ENCODE assay signal across 8 cellular contexts in the genomic region with DNA sequence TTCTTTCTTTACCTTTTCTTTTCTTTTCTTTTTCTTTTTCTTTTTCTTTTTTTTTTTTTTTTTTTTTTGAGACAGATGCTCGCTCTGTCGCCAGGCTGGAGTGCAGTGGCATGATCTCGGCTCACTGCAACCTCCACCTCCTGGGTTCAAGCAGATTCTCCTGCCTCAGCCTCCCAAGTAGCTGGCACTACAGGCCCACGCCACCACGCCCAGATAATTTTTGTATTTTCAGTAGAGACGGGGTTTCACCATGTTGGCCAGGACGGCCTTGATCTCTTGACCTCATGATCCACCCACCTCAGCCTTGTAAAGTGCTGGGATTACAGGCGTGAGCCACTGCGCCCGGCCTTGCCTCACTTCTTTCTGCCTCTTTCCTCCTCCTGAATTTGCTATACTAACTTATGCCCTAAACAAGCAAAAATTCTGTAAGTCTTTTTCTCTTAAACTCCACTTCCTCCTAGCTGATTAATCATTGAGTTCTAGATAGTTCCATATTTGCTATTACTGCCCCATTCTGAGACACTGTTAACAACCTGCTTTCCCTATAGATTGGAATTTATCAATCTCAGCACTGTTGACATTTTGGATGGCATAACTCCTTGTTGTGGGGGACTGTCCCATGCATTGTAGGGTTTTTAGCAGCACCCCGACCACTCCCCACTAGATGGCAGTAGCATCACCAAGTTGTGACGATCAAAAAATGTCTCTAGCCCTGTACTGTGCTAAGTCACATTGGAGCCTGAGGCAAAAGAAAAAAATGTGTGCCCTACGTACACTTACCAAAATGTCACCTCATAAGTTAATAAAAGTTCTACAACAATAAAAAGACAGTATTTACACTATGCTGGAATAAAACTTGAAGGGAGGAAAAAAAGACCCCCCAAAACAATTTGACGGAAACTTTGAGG. TPM values are rescaled to one million over a fixed set of nuclear protein-coding genes. Genes with fewer than 3 reads are reported as not detected.
DNase-seq lines count a peak whose midpoint lies in the region; ATAC-seq and TF ChIP-seq lines count a peak whose summit lies in the region.

No MANE protein-coding gene starts in this region.

- H3K4me1 ChIP-seq in mammary epithelial cell (ENCODE audit: insufficient read depth, low read length): no peaks in the 10 kb centered on the region

- 54% methylated on average over 9 of the region's 14 CpGs for WGBS in mammary epithelial cell (ENCODE audit: low coverage, missing lambda C conversion rate)

- H3K27me3 ChIP-seq in mammary epithelial cell (ENCODE audit: insufficient read depth, low read length): no peaks in the 10 kb centered on the region

- dilution Hi-C loops in mammary epithelial cell (cut with HindIII; ENCODE audit: low sequenced_read_pairs): no loop called here

- BruUV-seq in mammary epithelial cell (replicated peaks; lab: Mats Ljungman, UMichigan): no TSS peak

- in situ Hi-C loops in mammary epithelial cell (cut with MboI; ENCODE audit: low sequenced_read_pairs in 2 of 2): loop anchor here in 1 of 2 donors (10.0 to 25.0 kb wide), 2 partner anchors 150 to 263 kb away; a partner anchor contains a TSS

- intact Hi-C loops in mammary epithelial cell (cut with micrococcal nuclease): loop anchor here (1.0 to 5.0 kb wide), 3 partner anchors 160 to 267 kb away; a partner anchor contains a TSS

- CTCF ChIA-PET in mammary epithelial cell (lab: Charles Lee; ENCODE audit: low non-redundant PET): no interaction called here

- H3K9me3 ChIP-seq in mammary epithelial cell (replicated peaks; ENCODE audit: insufficient read depth, low read length): no peaks in the 10 kb centered on the region

- H3K27ac ChIP-seq in mammary epithelial cell (ENCODE audit: insufficient read depth, low read depth, low read length): no peak overlapping the region

- ATAC-seq in HG02678 (IDR thresholded peaks at IDR 0.05; ENCODE audit: unreplicated experiment) (peak; percentile 79), HG03097 (IDR thresholded peaks at IDR 0.05; ENCODE audit: low FRiP score, unreplicated experiment) (no peak)

- H2AFZ ChIP-seq in mammary epithelial cell (ENCODE audit: low read depth, low read length): no peak overlapping the region

- DNase-seq in EL (peak; percentile 72), NCI-H2171 (lab: John Stamatoyannopoulos, UW) (peak; percentile 46), mammary epithelial cell (peak; percentile 58), kidney tubule cell (ENCODE audit: low spot score) (peak; percentile 73)
- DNase-seq in stimulated activated CD4-positive, alpha-beta T cell treated with anti-CD3 and anti-CD28 coated beads, Interleukin-4, amount 100 ng/mL, for 4 hours: peak; percentile 60 to 63

- TF ChIP-seq CTCF in WI38 (IDR thresholded peaks at IDR 0.05; ENCODE audit: low read depth, low read length) (peak; percentile 78), mammary epithelial cell (conservative IDR thresholded peaks at IDR 0.05 in 1 of 2, IDR thresholded peaks at IDR 0.05 in 1 of 2; ENCODE audit: extremely low read depth in 1 of 2, insufficient read depth in 1 of 2, low read depth in 1 of 2, low read length in 2 of 2) (peak; percentile 77 to 87)

- no peak overlapping the region for H3K4me2 ChIP-seq in mammary epithelial cell (ENCODE audit: insufficient read depth, low read depth, low read length)

- H3K4me3 ChIP-seq in WI38 (ENCODE audit: low read depth, low read length) (no peak overlapping the region), mammary epithelial cell (replicated peaks in 1 of 3; ENCODE audit: insufficient read depth in 1 of 3, low read depth in 2 of 3, low read length in 3 of 3) (no peak overlapping the region)

- H3K9ac ChIP-seq in mammary epithelial cell (ENCODE audit: insufficient read depth, low read length): no peak overlapping the region

- no peaks in the 10 kb centered on the region for H4K20me1 ChIP-seq in mammary epithelial cell (ENCODE audit: insufficient read depth, low read length)

- no peaks in the 10 kb centered on the region for H3K79me2 ChIP-seq in mammary epithelial cell (ENCODE audit: insufficient read depth, low read length)

- no peaks in the 10 kb centered on the region for H3K36me3 ChIP-seq in mammary epithelial cell (ENCODE audit: insufficient read depth, low read length)

RNA-seq across cellular contexts. Expression of a gene that starts 16.4 kb away (rescaled TPM):
- total RNA-seq in mammary epithelial cell: 10 to 100 TPM; 21.0 to 27.5 TPM
- polyA plus RNA-seq in mammary epithelial cell: 14.4 TPM
- 50.5 TPM for polyA minus RNA-seq in mammary epithelial cell

RNA-seq across cellular contexts. Expression of a gene that starts 24.8 kb away (rescaled TPM):
- total RNA-seq in mammary epithelial cell: 1 to 10 TPM; 1.3 to 2.7 TPM
- polyA plus RNA-seq in mammary epithelial cell: 0.94 TPM
- 7.9 TPM for polyA minus RNA-seq in mammary epithelial cell
